33 cellular contexts compared by ENCODE assay signal in the genomic region with DNA sequence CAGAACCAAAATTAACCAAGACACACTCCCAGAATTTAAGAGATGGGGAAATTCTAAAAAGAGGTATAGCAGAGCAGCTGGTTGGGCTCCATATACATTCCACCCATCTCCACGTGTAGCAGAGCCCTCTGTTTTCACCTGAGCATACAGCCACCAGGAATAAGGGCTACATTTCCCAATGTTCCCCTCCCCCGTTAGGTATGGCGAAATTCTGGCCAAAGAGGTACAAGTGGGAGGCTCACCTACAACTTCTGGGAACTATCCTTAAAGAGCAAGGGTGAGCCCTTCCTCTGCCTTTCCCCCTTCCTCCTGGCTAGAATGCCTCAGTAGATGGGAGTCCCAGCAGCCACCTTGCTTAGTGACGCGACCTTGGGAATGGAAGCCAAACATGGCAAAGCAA. TPM values are rescaled to one million over a fixed set of nuclear protein-coding genes. Genes with fewer than 3 reads are reported as not detected.
"Had no signal": no experiment of that assay in that cellular context is flagged by ENCODE, and none has a peak within 500 bp of the region (broad histone marks: within the 10 kb centered on the region; RNA-seq: fewer than 3 reads in every experiment).

No MANE protein-coding gene starts in this region.

- ATAC-seq: activated CD4-positive, alpha-beta T cell treated with anti-CD3 and anti-CD28 coated beads for 36 hours; activated CD8-positive, alpha-beta T cell treated with anti-CD3 and anti-CD28 coated beads for 36 hours; activated T-cell treated with anti-CD3 and anti-CD28 coated beads, Interleukin-2, amount 50 U/mL, for 4 hours; activated T-helper 17 cell treated with anti-CD3 and anti-CD28 coated beads, Interleukin-2, amount 50 U/mL, for 72 hours; body of pancreas; esophagus mucosa; foreskin keratinocyte; gastrocnemius medialis; heart left ventricle had no signal

- H3K27me3 ChIP-seq: adrenal gland, body of pancreas, cardiac muscle cell, dorsolateral prefrontal cortex, foreskin keratinocyte, gastrocnemius medialis, heart left ventricle had no signal

- H3K9me3 ChIP-seq: adrenal gland, body of pancreas, gastrocnemius medialis, heart left ventricle had no signal

- H3K4me3 ChIP-seq: adrenal gland, body of pancreas, cardiac muscle cell, coronary artery, dorsolateral prefrontal cortex, gastrocnemius medialis, heart left ventricle had no signal

- H3K27ac ChIP-seq: adrenal gland, body of pancreas, cardiac muscle cell, coronary artery, dorsolateral prefrontal cortex, foreskin keratinocyte, gastrocnemius medialis, heart left ventricle had no signal

- H3K27ac Mint-ChIP-seq: activated CD4-positive, alpha-beta T cell treated with anti-CD3 and anti-CD28 coated beads for 36 hours; activated CD8-positive, alpha-beta T cell treated with anti-CD3 and anti-CD28 coated beads for 36 hours; activated naive CD8-positive, alpha-beta T cell; activated T-helper 17 cell treated with anti-CD3 and anti-CD28 coated beads, Interleukin-2, amount 50 U/mL, for 72 hours; dendritic cell treated with granulocyte-macrophage colony-stimulating factor and Interleukin-4, amounts not matched to agents 40 ng/mL and 50 ng/mL, for 4 days; endodermal cell had no signal

- H3K9me3 Mint-ChIP-seq: activated CD8-positive, alpha-beta T cell treated with anti-CD3 and anti-CD28 coated beads for 36 hours; activated T-cell treated with anti-CD3 and anti-CD28 coated beads, Interleukin-2, amount 50 U/mL, for 4 hours; activated T-helper 17 cell treated with anti-CD3 and anti-CD28 coated beads, Interleukin-2, amount 50 U/mL, for 72 hours; central memory CD8-positive, alpha-beta T cell; dendritic cell treated with granulocyte-macrophage colony-stimulating factor and Interleukin-4, amounts not matched to agents 40 ng/mL and 50 ng/mL, for 4 days had no signal

- DNase-seq: activated CD4-positive, alpha-beta T cell treated with anti-CD3 and anti-CD28 coated beads for 36 hours; activated CD4-positive, alpha-beta T cell treated with anti-CD3 and anti-CD28 coated beads, Interleukin-2, amount 50 U/mL, for 1 hour; activated CD4-positive, alpha-beta T cell treated with anti-CD3 and anti-CD28 coated beads, Interleukin-2, amount 50 U/mL, for 48 hours; activated CD4-positive, CD25-positive, alpha-beta regulatory T cell; activated CD4-positive, CD25-positive, alpha-beta regulatory T cell treated with anti-CD3 and anti-CD28 coated beads, Interleukin-2, amount 50 U/mL, for 72 hours; activated CD8-positive, alpha-beta T cell treated with anti-CD3 and anti-CD28 coated beads for 36 hours; activated effector memory CD4-positive, alpha-beta T cell treated with Interleukin-2 at 50 U/mL for 16 hours; activated gamma-delta T cell treated with Interleukin-2 at 50 U/mL for 16 hours; activated naive CD4-positive, alpha-beta T cell treated with anti-CD3 and anti-CD28 coated beads, Interleukin-2, amount 50 U/mL, for 16 hours; activated naive CD4-positive, alpha-beta T cell treated with Interleukin-2 at 50 U/mL for 16 hours; activated T-cell treated with anti-CD3 and anti-CD28 coated beads, Interleukin-2, amount 50 U/mL, for 4 hours; adrenal gland; amygdala; aorta; body of pancreas; dorsolateral prefrontal cortex; effector memory CD4-positive, alpha-beta T cell; foreskin keratinocyte; gastrocnemius medialis; glutamatergic neuron; heart left ventricle; T-helper 2 cell had no signal

- H3K4me3 Mint-ChIP-seq: activated CD4-positive, alpha-beta T cell treated with anti-CD3 and anti-CD28 coated beads for 36 hours; activated CD8-positive, alpha-beta T cell treated with anti-CD3 and anti-CD28 coated beads for 36 hours; activated naive CD8-positive, alpha-beta T cell; activated T-cell treated with anti-CD3 and anti-CD28 coated beads, Interleukin-2, amount 50 U/mL, for 4 hours; activated T-helper 17 cell treated with anti-CD3 and anti-CD28 coated beads, Interleukin-2, amount 50 U/mL, for 72 hours; central memory CD8-positive, alpha-beta T cell; dendritic cell treated with granulocyte-macrophage colony-stimulating factor and Interleukin-4, amounts not matched to agents 40 ng/mL and 50 ng/mL, for 4 days; endodermal cell had no signal

- H3K27me3 Mint-ChIP-seq: activated CD4-positive, alpha-beta T cell treated with anti-CD3 and anti-CD28 coated beads for 36 hours; activated CD8-positive, alpha-beta T cell treated with anti-CD3 and anti-CD28 coated beads for 36 hours; activated naive CD8-positive, alpha-beta T cell; activated T-helper 17 cell treated with anti-CD3 and anti-CD28 coated beads, Interleukin-2, amount 50 U/mL, for 72 hours; central memory CD8-positive, alpha-beta T cell; dendritic cell treated with granulocyte-macrophage colony-stimulating factor and Interleukin-4, amounts not matched to agents 40 ng/mL and 50 ng/mL, for 4 days had no signal

RNA-seq across cellular contexts. Expression of gene HAND1, which starts 37.5 kb away (rescaled TPM):
- total RNA-seq: activated CD4-positive, alpha-beta T cell treated with anti-CD3 and anti-CD28 coated beads for 36 hours; activated CD8-positive, alpha-beta T cell treated with anti-CD3 and anti-CD28 coated beads for 36 hours; activated T-cell treated with anti-CD3 and anti-CD28 coated beads, Interleukin-2, amount 50 U/mL, for 4 hours; activated T-helper 17 cell treated with anti-CD3 and anti-CD28 coated beads, Interleukin-2, amount 50 U/mL, for 72 hours; aorta; body of pancreas; cerebellum; endodermal cell; epithelial cell of proximal tubule; esophagus mucosa; foreskin keratinocyte; gastrocnemius medialis; T-helper 1 cell treated with Interleukin-12 subunit alpha and Interleukin-12 subunit beta and Interleukin-4 antibody, amounts not matched to agents 30 ng/mL and 1 ng/mL, for 36 hours had no signal
- polyA plus RNA-seq: aorta had no signal
